20 cellular contexts compared by ENCODE assay signal in the genomic region with DNA sequence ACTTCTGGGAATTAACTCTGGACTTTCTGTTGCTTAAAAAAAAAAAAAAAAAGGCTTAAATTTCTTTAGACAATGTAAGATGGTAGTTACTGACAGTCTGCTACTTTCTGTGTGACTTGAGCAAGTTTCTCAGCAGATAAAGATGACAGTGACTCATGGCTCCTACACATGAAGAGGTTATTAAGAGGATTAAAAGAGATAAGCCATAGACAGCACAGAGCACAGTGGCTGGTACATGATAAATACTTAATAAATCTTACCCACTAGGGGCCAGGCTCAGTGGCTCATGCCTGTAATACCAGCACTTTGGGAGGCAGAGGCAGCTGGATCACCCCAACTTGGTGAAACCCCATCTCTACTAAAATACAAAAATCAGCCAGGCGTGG.
DNase-seq lines count a peak whose midpoint lies in the region; ATAC-seq and TF ChIP-seq lines count a peak whose summit lies in the region.
"Had no signal": no experiment of that assay in that cellular context is flagged by ENCODE, and none has a peak within 500 bp of the region (broad histone marks: within the 10 kb centered on the region; RNA-seq: fewer than 3 reads in every experiment).

No MANE protein-coding gene starts in this region.

- no peak overlapping the region for H3K4me3 ChIP-seq in endodermal cell (ENCODE audit: low read length)
- H3K4me3 ChIP-seq: prostate gland had no signal

- H3K9ac ChIP-seq in endodermal cell (ENCODE audit: extremely low read depth, low read length, poor library complexity, severe bottlenecking), result no peak overlapping the region

- WGBS in endodermal cell (ENCODE audit: insufficient coverage in 1 of 2, insufficient read length in 1 of 2), 2 experiments, result 83 to 88% methylated on average over 1 of the region's 1 CpG

- no peak overlapping the region for H3K4me3 Mint-ChIP-seq in endodermal cell
- H3K4me3 Mint-ChIP-seq: activated naive CD4-positive, alpha-beta T cell treated with anti-CD3 and anti-CD28 coated beads for 36 hours; CD8-positive, alpha-beta T cell had no signal

- H3K9me3 Mint-ChIP-seq in endodermal cell, result no peaks in the 10 kb centered on the region
- H3K9me3 Mint-ChIP-seq: activated naive CD4-positive, alpha-beta T cell treated with anti-CD3 and anti-CD28 coated beads for 36 hours; CD8-positive, alpha-beta T cell had no signal

- peaks cover 21% of the 10 kb centered on the region for H3K4me1 Mint-ChIP-seq in endodermal cell

- TF ChIP-seq CTCF in endodermal cell (conservative IDR thresholded peaks at IDR 0.05), result no peak

- no peaks in the 10 kb centered on the region for H3K36me3 Mint-ChIP-seq in endodermal cell (ENCODE audit: low read depth)

- DNase-seq in D341Med (ENCODE audit: low spot score) (peak; percentile 70), NCI-H82 (lab: John Stamatoyannopoulos, UW) (peak; percentile 95), endodermal cell (no peak), myocyte (ENCODE audit: low read depth) (peak; percentile 25), SIG-M5 (lab: John Stamatoyannopoulos, UW) (no peak), T-helper 9 cell (no peak), DMS79 treated with DMSO at 0.1 percent for 48 hours (lab: John Stamatoyannopoulos, UW) (no peak)
- DNase-seq: activated CD4-positive, alpha-beta T cell treated with anti-CD3 and anti-CD28 coated beads, Interleukin-2, amount 50 U/mL, for 48 hours; activated naive CD4-positive, alpha-beta T cell treated with anti-CD3 and anti-CD28 coated beads for 36 hours; CD8-positive, alpha-beta T cell; DND-41; hippocampal formation; KBM-7; kidney; NCI-H1694; NCI-H2227 treated with DMSO at 0.1 percent for 48 hours; NK-92 treated with Interleukin-12 subunit alpha and Interleukin-12 subunit beta, amount 100 ng/mL, for 24 hours; SW 1271 had no signal

- H3K27me3 Mint-ChIP-seq in endodermal cell (ENCODE audit: insufficient read depth), result no peaks in the 10 kb centered on the region

- H3K27ac ChIP-seq in endodermal cell (ENCODE audit: low read depth, low read length), result no peak overlapping the region
- H3K27ac ChIP-seq: prostate gland had no signal

- no peak for ATAC-seq in GM18907 (IDR thresholded peaks at IDR 0.05; ENCODE audit: unreplicated experiment)
- ATAC-seq: CD8-positive, alpha-beta T cell had no signal

- H3K36me3 ChIP-seq in endodermal cell (ENCODE audit: control insufficient read depth, insufficient read depth, low read length), result no peaks in the 10 kb centered on the region
- H3K36me3 ChIP-seq: prostate gland had no signal

- H3K4me1 ChIP-seq in endodermal cell (ENCODE audit: control insufficient read depth, insufficient read depth, low read length), result peaks cover 17% of the 10 kb centered on the region
- H3K4me1 ChIP-seq: prostate gland had no signal

- H3K27ac Mint-ChIP-seq in endodermal cell, result peak overlapping the region; percentile 90
- H3K27ac Mint-ChIP-seq: activated naive CD4-positive, alpha-beta T cell treated with anti-CD3 and anti-CD28 coated beads for 36 hours; CD8-positive, alpha-beta T cell had no signal

- H3K9me3 ChIP-seq in endodermal cell (ENCODE audit: control insufficient read depth, low read length), result no peaks in the 10 kb centered on the region
- H3K9me3 ChIP-seq: prostate gland had no signal

- H3K27me3 ChIP-seq in endodermal cell (ENCODE audit: control insufficient read depth, insufficient read depth, low read length, poor library complexity, severe bottlenecking), result no peaks in the 10 kb centered on the region

Comparison
In these comparisons a context has a peak if more than half of its experiments do, and no peak if none do; other contexts are left out.
1. DNase-seq: peak in D341Med (single experiment), NCI-H82 (single experiment) and myocyte (single experiment); none in endodermal cell (single experiment), SIG-M5 (single experiment), T-helper 9 cell (single experiment) and DMS79 treated with DMSO at 0.1 percent for 48 hours (single experiment).